10 cellular contexts compared by ENCODE assay signal in the genomic region with DNA sequence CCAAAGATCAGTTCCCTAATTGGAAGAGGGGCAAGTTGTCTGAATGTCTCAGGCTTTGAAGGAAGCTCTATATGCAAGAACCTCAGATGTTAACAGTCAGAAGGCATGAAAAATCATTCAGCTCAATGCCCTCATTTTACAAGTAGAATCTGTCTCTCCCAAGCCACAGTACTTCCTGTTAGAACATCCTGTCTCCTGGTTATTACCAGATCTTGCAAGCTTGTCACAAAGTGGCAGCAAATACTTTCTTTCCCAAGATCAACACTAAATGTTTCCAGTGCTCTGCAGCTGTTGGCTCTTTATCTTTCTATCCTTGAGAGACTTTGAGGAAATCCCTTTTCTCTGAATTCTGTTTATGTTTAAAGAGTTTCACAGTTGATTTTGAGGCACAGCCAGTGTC.
DNase-seq lines count a peak whose midpoint lies in the region; ATAC-seq, FAIRE-seq and TF ChIP-seq lines count a peak whose summit lies in the region.
"Had no signal": no experiment of that assay in that cellular context is flagged by ENCODE, and none has a peak within 500 bp of the region (broad histone marks: within the 10 kb centered on the region; RNA-seq: fewer than 3 reads in every experiment).

No MANE protein-coding gene starts in this region.

- no peak overlapping the region for H4K91ac ChIP-seq in H9 (ENCODE audit: insufficient read length, low read depth, low read length)

- H3K14ac ChIP-seq in H9 (ENCODE audit: insufficient read depth, low read length): no peak overlapping the region

- no peak for FAIRE-seq in endothelial cell of umbilical vein (lab: Jason Lieb, UNC)
- FAIRE-seq in RCC 7860 (lab: Jason Lieb, UNC): no peak

- POLR2A ChIA-PET in endothelial cell of umbilical vein (lab: Charles Lee): no interaction called here

- TF ChIP-seq POLR2A in endothelial cell of umbilical vein (IDR thresholded peaks at IDR 0.05; ENCODE audit: low read depth, low read length): no peak

- H3K27me3 Mint-ChIP-seq in H9 (ENCODE audit: low read depth): no peaks in the 10 kb centered on the region; the same call in 1 of the 2 replicates

- H3K9me3 ChIP-seq in endothelial cell of umbilical vein (replicated peaks; ENCODE audit: control insufficient read depth, insufficient read depth, low read length) (no peaks in the 10 kb centered on the region), psoas muscle (no peaks in the 10 kb centered on the region), HAP-1 (no peaks in the 10 kb centered on the region), H9 (ENCODE audit: control insufficient read depth, low read depth, low read length) (no peaks in the 10 kb centered on the region)

- H3K4ac ChIP-seq in H9 (ENCODE audit: low read depth, low read length): no peak overlapping the region

- BruUV-seq in endothelial cell of umbilical vein (replicated peaks; lab: Mats Ljungman, UMichigan): no TSS peak

- no peaks in the 10 kb centered on the region for H3K79me1 ChIP-seq in H9 (ENCODE audit: insufficient read depth, low read depth, low read length, poor library complexity, severe bottlenecking)

- no peaks in the 10 kb centered on the region for H3K36me3 Mint-ChIP-seq in H9 (ENCODE audit: insufficient read depth in 1 of 3, low read depth in 3 of 3)

- CTCF ChIA-PET in endothelial cell of umbilical vein (lab: Charles Lee): no interaction called here

- no peak overlapping the region for H4K5ac ChIP-seq in H9 (ENCODE audit: insufficient read length, low read depth, low read length)

- H2AFZ ChIP-seq in endothelial cell of umbilical vein (ENCODE audit: low read depth, low read length): no peak overlapping the region
- no peak overlapping the region for H2AFZ ChIP-seq in H9 (ENCODE audit: low read length)

- DNase-seq in GF-D8 (lab: John Stamatoyannopoulos, UW): peak; percentile 14
- peak; percentile 61 to 83 for DNase-seq in Kasumi-1 (lab: John Stamatoyannopoulos, UW)
- peak; percentile 64 for DNase-seq in endothelial cell of umbilical vein (ENCODE audit: low read depth, low spot score)
- no peak for DNase-seq in psoas muscle
- DNase-seq in HAP-1 (ENCODE audit: low spot score in 2 of 2): no peak
- no peak for DNase-seq in H9
- no peak for DNase-seq in RCC 7860 (ENCODE audit: low spot score)
- DNase-seq: central memory CD4-positive, alpha-beta T cell; NCI-H1048 had no signal

- no peak overlapping the region for H3K27ac ChIP-seq in endothelial cell of umbilical vein (ENCODE audit: insufficient read depth, low read depth, low read length)
- H3K27ac ChIP-seq in psoas muscle: peak overlapping the region; percentile 19
- no peak overlapping the region for H3K27ac ChIP-seq in H9 (ENCODE audit: insufficient read length, low read depth, low read length)

- H3K9me1 ChIP-seq in endothelial cell of umbilical vein (replicated peaks; ENCODE audit: control insufficient read depth, extremely low read depth, insufficient read depth, low read length): no peaks in the 10 kb centered on the region

- no peak overlapping the region for H2BK15ac ChIP-seq in H9 (ENCODE audit: low read depth, low read length)

- dilution Hi-C loops in endothelial cell of umbilical vein (cut with MboI; ENCODE audit: extremely low pct_ligation_motif_present, low sequenced_read_pairs): no loop called here

- no peak overlapping the region for H3T11ph ChIP-seq in H9 (ENCODE audit: low read length)

- TF ChIP-seq CTCF in endothelial cell of umbilical vein (IDR thresholded peaks at IDR 0.05; ENCODE audit: extremely low read depth in 1 of 2, insufficient read depth in 1 of 2, low read depth in 1 of 2, low read length in 2 of 2) (no peak), psoas muscle (IDR thresholded peaks at IDR 0.05) (no peak), H9 (conservative IDR thresholded peaks at IDR 0.05) (no peak)

- H3K4me2 ChIP-seq in endothelial cell of umbilical vein (ENCODE audit: insufficient read depth, low read length): no peak overlapping the region
- H3K4me2 ChIP-seq in H9 (ENCODE audit: insufficient read depth, insufficient read length, low read length): no peak overlapping the region

- no peaks in the 10 kb centered on the region; a peak in 1 of 5 replicates for H3K9me3 Mint-ChIP-seq in H9

- H3K36me3 ChIP-seq in endothelial cell of umbilical vein (ENCODE audit: control insufficient read depth in 2 of 2, extremely low read depth in 1 of 2, insufficient read depth in 2 of 2, low read length in 2 of 2) (no peaks in the 10 kb centered on the region), psoas muscle (ENCODE audit: insufficient read depth in 1 of 2, low read depth in 1 of 2) (no peaks in the 10 kb centered on the region), HAP-1 (replicated peaks) (no peaks in the 10 kb centered on the region)

- H4K20me1 ChIP-seq in endothelial cell of umbilical vein (replicated peaks; ENCODE audit: control insufficient read depth, extremely low read depth, insufficient read depth, low read length): no peaks in the 10 kb centered on the region
- H4K20me1 ChIP-seq in H9 (ENCODE audit: control insufficient read depth, insufficient read depth, insufficient read length): no peaks in the 10 kb centered on the region

- H3K23me2 ChIP-seq in H9 (ENCODE audit: insufficient read length, low read depth, low read length, poor library complexity, severe bottlenecking): no peaks in the 10 kb centered on the region

- H2BK20ac ChIP-seq in H9 (ENCODE audit: low read depth, low read length, poor library complexity, severe bottlenecking): no peak overlapping the region

- in situ Hi-C loops in HAP-1 (cut with MboI; ENCODE audit: low sequenced_read_pairs): no loop called here

- H3K4me3 Mint-ChIP-seq in H9: no peak overlapping the region

- H2BK12ac ChIP-seq in H9 (ENCODE audit: insufficient read length, low read depth, low read length): no peak overlapping the region

- H3K27me3 ChIP-seq in endothelial cell of umbilical vein (ENCODE audit: control insufficient read depth in 2 of 2, insufficient read depth in 2 of 2, low read length in 2 of 2) (no peaks in the 10 kb centered on the region), psoas muscle (ENCODE audit: insufficient read depth in 3 of 3, low read length in 2 of 3) (no peaks in the 10 kb centered on the region), HAP-1 (ENCODE audit: low read depth) (no peaks in the 10 kb centered on the region), H9 (ENCODE audit: insufficient read depth, low read length) (no peaks in the 10 kb centered on the region)

- H3K18ac ChIP-seq in H9 (ENCODE audit: insufficient read length, low read depth, low read length): no peak overlapping the region

- no peak overlapping the region for H3K23ac ChIP-seq in H9 (ENCODE audit: insufficient read length, low read depth, low read length)

- no peak overlapping the region for H4K8ac ChIP-seq in H9 (replicated peaks; ENCODE audit: insufficient read length, low read depth, low read length)

- H3K56ac ChIP-seq in H9 (ENCODE audit: insufficient read length, low read depth, low read length): no peak overlapping the region

- H2BK5ac ChIP-seq in H9 (ENCODE audit: insufficient read length, low read length): no peak overlapping the region

- peaks cover 2% of the 10 kb centered on the region for H3K4me1 ChIP-seq in endothelial cell of umbilical vein (ENCODE audit: control insufficient read depth, extremely low read depth, insufficient read depth, low read length)
- H3K4me1 ChIP-seq in psoas muscle: peaks cover 33% of the 10 kb centered on the region
- peaks cover 9% of the 10 kb centered on the region for H3K4me1 ChIP-seq in HAP-1
- H3K4me1 ChIP-seq in H9 (ENCODE audit: insufficient read depth, low read length): no peaks in the 10 kb centered on the region

- H3K4me3 ChIP-seq in endothelial cell of umbilical vein (replicated peaks in 1 of 3; ENCODE audit: insufficient read depth in 1 of 3, low read depth in 1 of 3, low read length in 3 of 3) (no peak overlapping the region), psoas muscle (no peak overlapping the region), HAP-1 (no peak overlapping the region)

- ATAC-seq in psoas muscle (peak in 3 of 4 donors; percentile 43 to 70 (median 47)), GM19455 (IDR thresholded peaks at IDR 0.05; ENCODE audit: unreplicated experiment) (no peak)

- H3K9ac ChIP-seq in endothelial cell of umbilical vein (replicated peaks; ENCODE audit: extremely low read depth, insufficient read depth, low read length) (no peak overlapping the region), H9 (ENCODE audit: extremely low read depth, insufficient read length, low read length) (no peak overlapping the region)

- H2AK5ac ChIP-seq in H9 (ENCODE audit: insufficient read length, low read length): no peak overlapping the region

- no peak overlapping the region for H2BK120ac ChIP-seq in H9 (ENCODE audit: low read depth, low read length, poor library complexity, severe bottlenecking)

- H3K79me2 ChIP-seq in endothelial cell of umbilical vein (ENCODE audit: control insufficient read depth, insufficient read depth, low read length) (no peaks in the 10 kb centered on the region), H9 (ENCODE audit: insufficient read depth, low read length) (no peaks in the 10 kb centered on the region)

- intact Hi-C loops in endothelial cell of umbilical vein (cut with micrococcal nuclease) (no loop called here), psoas muscle (cut with DNase I) (loop anchor here in 1 of 2 donors (10.0 kb wide), 1 partner anchor 490 kb away; a partner anchor contains a TSS)

- peaks cover 0 to 2% of the 10 kb centered on the region in 2 experiments; a peak in 1 of 4 replicates for H3K4me1 Mint-ChIP-seq in H9

- no peak overlapping the region for H3K27ac Mint-ChIP-seq in H9

TF ChIP-seq in endothelial cell of umbilical vein, 7 proteins besides CTCF, POLR2A, EP300 and RAD21:
- TF ChIP-seq, protein P1, sequence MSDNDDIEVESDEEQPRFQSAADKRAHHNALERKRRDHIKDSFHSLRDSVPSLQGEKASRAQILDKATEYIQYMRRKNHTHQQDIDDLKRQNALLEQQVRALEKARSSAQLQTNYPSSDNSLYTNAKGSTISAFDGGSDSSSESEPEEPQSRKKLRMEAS (IDR thresholded peaks at IDR 0.05; ENCODE audit: insufficient read depth, insufficient read length): no peak
- no peak for TF ChIP-seq MYC (IDR thresholded peaks at IDR 0.05; ENCODE audit: low read depth, low read length)
- TF ChIP-seq FOS (IDR thresholded peaks at IDR 0.05; ENCODE audit: borderline replicate concordance, insufficient read depth, low read length): no peak
- TF ChIP-seq JUN (IDR thresholded peaks at IDR 0.05; ENCODE audit: borderline replicate concordance, insufficient read depth, insufficient read length, low read depth): no peak
- no peak for TF ChIP-seq GATA2 (IDR thresholded peaks at IDR 0.05; ENCODE audit: insufficient read depth, insufficient read length, low read depth, low read length)
- TF ChIP-seq POLR2AphosphoS5 (IDR thresholded peaks at IDR 0.05; ENCODE audit: insufficient read depth, low read depth, low read length): no peak
- TF ChIP-seq EZH2 (IDR thresholded peaks at IDR 0.05; ENCODE audit: borderline replicate concordance, low read depth, low read length, severe bottlenecking): no peak

Comparison
In these comparisons a context has a peak if more than half of its experiments do, and no peak if none do; other contexts are left out.
1. DNase-seq: peak in GF-D8 (single experiment), Kasumi-1 (2 of 2) and endothelial cell of umbilical vein (single experiment); none in psoas muscle (0 of 2), HAP-1 (0 of 2), H9 (single experiment) and RCC 7860 (single experiment).